Comparison of ENCODE assay signal across 8 cellular contexts in the genomic region with DNA sequence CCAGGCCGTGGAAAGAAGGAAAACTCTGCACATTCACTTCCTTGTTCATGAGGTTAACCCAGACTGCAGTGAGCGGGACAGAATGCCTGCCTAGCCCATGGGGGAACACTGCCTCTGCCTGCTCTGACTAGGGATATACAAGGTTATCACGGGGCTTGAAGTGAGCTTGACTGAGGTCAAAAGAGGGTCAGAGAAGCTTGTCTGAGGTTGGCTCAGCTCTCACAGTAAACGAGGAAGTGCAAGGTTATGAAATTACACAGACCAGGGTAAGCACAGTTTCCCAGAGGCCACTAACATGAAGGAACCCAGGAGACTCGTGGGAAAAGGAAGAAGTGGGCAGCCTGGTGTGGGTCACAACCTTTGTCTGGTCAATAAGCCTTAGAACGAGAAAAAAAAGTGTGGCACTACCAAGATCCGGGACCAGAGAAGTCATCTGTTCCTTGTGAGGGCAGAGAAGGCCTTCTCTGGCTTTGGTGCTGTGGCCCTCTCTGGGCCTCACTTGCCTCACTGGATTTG. TPM values are rescaled to one million over a fixed set of nuclear protein-coding genes. Genes with fewer than 3 reads are reported as not detected.
DNase-seq lines count a peak whose midpoint lies in the region; ATAC-seq and TF ChIP-seq lines count a peak whose summit lies in the region.

No MANE protein-coding gene starts in this region.

- in situ Hi-C loops in Caki2 (cut with HindIII; ENCODE audit: low pct_unique_long_range_greater_than_20kb, low sequenced_read_pairs) = no loop called here

- peak overlapping the region in 1 of 8 donors; percentile 44 for H3K4me3 Mint-ChIP-seq in naive B cell

- 36 to 58% methylated on average over 7 of the region's 7 CpGs for WGBS in body of pancreas, 2 donors

- DNase-seq in Caki2 (ENCODE audit: low read depth) = peak; percentile 44
- DNase-seq in body of pancreas = peak in 1 of 4 donors; percentile 78
- no peak for DNase-seq in naive B cell
- no peak for DNase-seq in NCI-H1930 (lab: John Stamatoyannopoulos, UW)
- DNase-seq in NCI-H187 treated with DMSO at 0.1 percent for 48 hours (lab: John Stamatoyannopoulos, UW) = no peak
- DNase-seq in stimulated activated CD4-positive, alpha-beta T cell treated with anti-CD3 and anti-CD28 coated beads, Interleukin-2, amount 100 ng/mL, for 24 hours = no peak

- no peak for TF ChIP-seq CTCF in body of pancreas (IDR thresholded peaks at IDR 0.05)

- peak overlapping the region in 3 of 4 donors; percentile 44 to 76 (median 63) for H3K27ac ChIP-seq in body of pancreas

- H3K4me1 Mint-ChIP-seq in naive B cell = peaks cover 41 to 51% (median 47%) of the 10 kb centered on the region in 3 donors

- H3K27me3 Mint-ChIP-seq in naive B cell = no peaks in the 10 kb centered on the region

- H3K36me3 Mint-ChIP-seq in naive B cell = peaks cover 6 to 33% of the 10 kb centered on the region in 2 donors

- H3K27me3 ChIP-seq in body of pancreas = no peaks in the 10 kb centered on the region

- ATAC-seq in HG03175 (IDR thresholded peaks at IDR 0.05; ENCODE audit: unreplicated experiment) (peak; percentile 56), body of pancreas (peak; percentile 39), naive B cell (ENCODE audit: low read depth in 2 of 2) (no peak), HG02970 (IDR thresholded peaks at IDR 0.05; ENCODE audit: low FRiP score, unreplicated experiment) (no peak)

- intact Hi-C loops in body of pancreas (cut with DNase I) = no loop called here

- no peaks in the 10 kb centered on the region for H3K9me3 ChIP-seq in body of pancreas

- TF ChIP-seq POLR2A in body of pancreas (IDR thresholded peaks at IDR 0.05) = peak in 1 of 3 donors; percentile 15

- H3K4me3 ChIP-seq in body of pancreas = no peak overlapping the region

- peaks cover 0 to 9% of the 10 kb centered on the region in 2 donors for H3K36me3 ChIP-seq in body of pancreas (replicated peaks in 1 of 2; ENCODE audit: insufficient read depth in 1 of 2, low read depth in 2 of 2)

- peak overlapping the region in 5 of 6 donors; percentile 31 to 79 (median 57) for H3K27ac Mint-ChIP-seq in naive B cell

- H3K9me3 Mint-ChIP-seq in naive B cell = no peaks in the 10 kb centered on the region

- H3K4me1 ChIP-seq in body of pancreas = peaks cover 27% of the 10 kb centered on the region

RNA-seq across cellular contexts. Expression of a gene that starts 28.8 kb away (rescaled TPM):
- not detected in 2 replicates for total RNA-seq in Caki2 (2014; rRNA removed; shearing (Covaris generic); ENCODE audit: low replicate concordance)
- 10 to 100 TPM in 1 of 2 donors, 1 to 10 TPM in 1; 9.6 to 18.1 TPM for total RNA-seq in body of pancreas
- under 1 TPM in 3 of 6 donors, not detected in 3; 0.08 to 0.35 (median 0.23) TPM for polyA plus RNA-seq in naive B cell (ENCODE audit: low read depth in 6 of 6)

RNA-seq across cellular contexts. Expression of a gene that starts 41.8 kb away (rescaled TPM):
- total RNA-seq in Caki2 (2014; rRNA removed; shearing (Covaris generic); ENCODE audit: low replicate concordance) = 39.9 and 53.1 TPM in 2 replicates
- 10 to 100 TPM; 17.1 to 36.3 TPM for total RNA-seq in body of pancreas
- 10 to 100 TPM; 43.0 to 66.7 (median 58.3) TPM for polyA plus RNA-seq in naive B cell (ENCODE audit: low read depth in 6 of 6)

RNA-seq across cellular contexts. Expression of a gene that starts 53.7 kb away (rescaled TPM):
- total RNA-seq in Caki2 (2014; rRNA removed; shearing (Covaris generic); ENCODE audit: low replicate concordance) = 11.1 and 20.5 TPM in 2 replicates
- 10 to 100 TPM; 34.8 to 77.8 TPM for total RNA-seq in body of pancreas
- 10 to 100 TPM; 22.7 to 37.7 (median 29.7) TPM for polyA plus RNA-seq in naive B cell (ENCODE audit: low read depth in 6 of 6)

RNA-seq across cellular contexts. Expression of a gene that starts 58.5 kb away (rescaled TPM):
- total RNA-seq in Caki2 (2014; rRNA removed; shearing (Covaris generic); ENCODE audit: low replicate concordance) = 8.1 and 12.2 TPM in 2 replicates
- total RNA-seq in body of pancreas = 1 to 10 TPM; 3.1 to 3.6 TPM
- not detected for polyA plus RNA-seq in naive B cell (ENCODE audit: low read depth in 6 of 6)

Comparison
In these comparisons a context has a peak if more than half of its experiments do, and no peak if none do; other contexts are left out.
1. ATAC-seq: peak in HG03175 (single experiment) and body of pancreas (single experiment); none in naive B cell (0 of 2) and HG02970 (single experiment).
2. RNA of a gene that starts 28.8 kb away (total RNA-seq): 9.6 to 18.1 TPM in body of pancreas; not detected in Caki2; every median in the first group is over 10 times any median in the second.